ENCODE assay signal across 23 cellular contexts in the genomic region with DNA sequence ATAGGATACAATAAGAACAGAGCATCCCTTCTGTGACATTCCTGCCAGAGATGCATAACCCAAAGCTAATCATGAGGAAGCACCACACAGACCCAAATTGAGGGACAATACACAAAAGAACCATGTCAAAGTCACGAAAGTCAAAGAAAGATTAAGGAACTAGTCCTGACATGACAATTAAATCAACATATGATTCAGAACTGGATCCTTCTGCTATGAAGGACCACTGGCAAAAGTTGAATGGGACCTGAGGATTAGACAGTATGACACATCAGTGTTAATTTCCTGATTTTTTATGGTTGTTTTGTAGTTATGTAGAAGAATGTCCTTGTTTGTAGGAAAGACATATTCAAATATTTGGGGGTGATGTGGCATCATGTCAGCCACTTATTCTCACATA.
"Had no signal": no experiment of that assay in that cellular context is flagged by ENCODE, and none has a peak within 500 bp of the region (broad histone marks: within the 10 kb centered on the region; RNA-seq: fewer than 3 reads in every experiment).

No MANE protein-coding gene starts in this region.

- H3K27me3 Mint-ChIP-seq: activated CD8-positive, alpha-beta T cell treated with anti-CD3 and anti-CD28 coated beads for 36 hours; activated naive CD4-positive, alpha-beta T cell treated with anti-CD3 and anti-CD28 coated beads, Interleukin-2, amount 10 ng/mL, durations not matched to agents 7 days and 5 days; activated naive CD8-positive, alpha-beta T cell treated with anti-CD3 and anti-CD28 coated beads for 36 hours had no signal

- H3K4me3 Mint-ChIP-seq: activated CD8-positive, alpha-beta T cell treated with anti-CD3 and anti-CD28 coated beads for 36 hours; activated naive CD4-positive, alpha-beta T cell treated with anti-CD3 and anti-CD28 coated beads, Interleukin-2, amount 10 ng/mL, durations not matched to agents 7 days and 5 days; activated naive CD8-positive, alpha-beta T cell treated with anti-CD3 and anti-CD28 coated beads for 36 hours; activated T-cell treated with anti-CD3 and anti-CD28 coated beads, Interleukin-2, amount 50 U/mL, for 4 hours had no signal

- H3K4me3 ChIP-seq: Peyer's patch, SJCRH30 had no signal

- H3K27ac Mint-ChIP-seq: activated CD8-positive, alpha-beta T cell treated with anti-CD3 and anti-CD28 coated beads for 36 hours; activated naive CD4-positive, alpha-beta T cell treated with anti-CD3 and anti-CD28 coated beads, Interleukin-2, amount 10 ng/mL, durations not matched to agents 7 days and 5 days; activated naive CD8-positive, alpha-beta T cell treated with anti-CD3 and anti-CD28 coated beads for 36 hours had no signal

- H3K9me3 Mint-ChIP-seq: activated CD8-positive, alpha-beta T cell treated with anti-CD3 and anti-CD28 coated beads for 36 hours; activated naive CD4-positive, alpha-beta T cell treated with anti-CD3 and anti-CD28 coated beads, Interleukin-2, amount 10 ng/mL, durations not matched to agents 7 days and 5 days; activated naive CD8-positive, alpha-beta T cell treated with anti-CD3 and anti-CD28 coated beads for 36 hours; activated T-cell treated with anti-CD3 and anti-CD28 coated beads, Interleukin-2, amount 50 U/mL, for 4 hours had no signal

- ATAC-seq: activated CD8-positive, alpha-beta T cell treated with anti-CD3 and anti-CD28 coated beads for 36 hours; activated T-cell treated with anti-CD3 and anti-CD28 coated beads, Interleukin-2, amount 50 U/mL, for 4 hours; HepG2 had no signal

- DNase-seq: activated CD4-positive, alpha-beta T cell treated with anti-CD3 and anti-CD28 coated beads, Interleukin-2, amount 50 U/mL, for 1 hour; activated CD4-positive, CD25-positive, alpha-beta regulatory T cell; activated CD8-positive, alpha-beta memory T cell treated with anti-CD3 and anti-CD28 coated beads, Interleukin-2, amount 50 U/mL, for 4 hours; activated CD8-positive, alpha-beta T cell treated with anti-CD3 and anti-CD28 coated beads for 36 hours; activated gamma-delta T cell treated with Interleukin-2 at 50 U/mL for 16 hours; activated naive CD4-positive, alpha-beta T cell treated with anti-CD3 and anti-CD28 coated beads, Interleukin-2, amount 10 ng/mL, durations not matched to agents 7 days and 5 days; activated naive CD8-positive, alpha-beta T cell treated with anti-CD3 and anti-CD28 coated beads for 36 hours; activated T-cell treated with anti-CD3 and anti-CD28 coated beads, Interleukin-2, amount 50 U/mL, for 4 hours; MV-4-11; NCI-H1092 treated with DMSO at 0.1 percent for 48 hours; NCI-H1417 treated with DMSO at 0.1 percent for 48 hours; NCI-H1694; NCI-H2029; NCI-H345; NCI-H510A; NCI-H526 treated with DMSO at 0.1 percent for 48 hours; NCI-H82; OCI-M1; Peyer's patch; Right ventricle myocardium superior; SJCRH30; T-helper 1 cell had no signal
